In genomic region chr10:69766161-69766910, GRCh38 we compare ENCODE assay signal across 25 cellular contexts. TPM values are rescaled to one million over a fixed set of nuclear protein-coding genes. Genes with fewer than 3 reads are reported as not detected.
A peak's percentile ranks its signal among the peaks of the same experiment; 100 is the strongest.
DNase-seq lines count a peak whose midpoint lies in the region; ATAC-seq, FAIRE-seq and TF ChIP-seq lines count a peak whose summit lies in the region.
"Had no signal": no experiment of that assay in that cellular context is flagged by ENCODE, and none has a peak within 500 bp of the region (broad histone marks: within the 10 kb centered on the region; RNA-seq: fewer than 3 reads in every experiment).

No MANE protein-coding gene starts in this region.

- DNase-seq in AG20443 (ENCODE audit: low spot score) (peak; percentile 52), astrocyte (ENCODE audit: low read depth) (no peak), cardiac septum (ENCODE audit: low spot score) (peak; percentile 68), osteoblast (ENCODE audit: insufficient read length, low spot score, missing footprints) (peak; percentile 27), cerebellar cortex (ENCODE audit: low spot score) (no peak)
- no peak for DNase-seq in activated CD4-positive, alpha-beta T cell treated with anti-CD3 and anti-CD28 coated beads, Interleukin-2, amount 50 U/mL, for 4 hours
- no peak for DNase-seq in activated T-helper 1 cell treated with anti-CD3 and anti-CD28 coated beads, Interleukin-12 subunit alpha, Interleukin-12 subunit beta, Interleukin-2, Interleukin-4 antibody, amounts not matched to agents 30 ng/mL and 10 ng/mL and 1 ng/mL, durations not matched to agents 14 hours and 24 hours and 36 hours (ENCODE audit: low spot score)
- DNase-seq: activated CD4-positive, alpha-beta T cell treated with anti-CD3 and anti-CD28 coated beads, Interleukin-2, amount 10 ng/mL, durations not matched to agents 24 days and 14 days; activated CD8-positive, alpha-beta memory T cell treated with anti-CD3 and anti-CD28 coated beads, Interleukin-2, amount 50 U/mL, for 4 hours; activated gamma-delta T cell; amniotic stem cell; CD4-positive, alpha-beta memory T cell; central memory CD4-positive, alpha-beta T cell; DMS79 treated with DMSO at 0.1 percent for 48 hours; effector CD8-positive, alpha-beta T cell; HFFc6; hippocampal formation; islet precursor cell; NCI-H1694 treated with DMSO at 0.1 percent for 48 hours; nephron progenitor cell; psoas muscle; stimulated activated CD8-positive, alpha-beta memory T cell treated with anti-CD3 and anti-CD28 coated beads, Interleukin-4, amount 100 ng/mL, for 48 hours had no signal

- no peaks in the 10 kb centered on the region for H3K36me3 ChIP-seq in astrocyte (ENCODE audit: insufficient read depth, low read length)
- H3K36me3 ChIP-seq in osteoblast (ENCODE audit: insufficient read depth, low read length): no peaks in the 10 kb centered on the region
- H3K36me3 ChIP-seq: vagina had no signal

- ATAC-seq in GM19395 (IDR thresholded peaks at IDR 0.05; ENCODE audit: unreplicated experiment): no peak

- H3K27me3 Mint-ChIP-seq in astrocyte (ENCODE audit: low read depth, unreplicated experiment): peaks cover 21% of the 10 kb centered on the region
- H3K27me3 Mint-ChIP-seq in activated T-helper 1 cell treated with anti-CD3 and anti-CD28 coated beads, Interleukin-12 subunit alpha, Interleukin-12 subunit beta, Interleukin-2, Interleukin-4 antibody, amounts not matched to agents 30 ng/mL and 10 ng/mL and 1 ng/mL, durations not matched to agents 14 hours and 24 hours and 36 hours (ENCODE audit: insufficient read depth): no peaks in the 10 kb centered on the region
- H3K27me3 Mint-ChIP-seq: activated CD4-positive, alpha-beta T cell treated with anti-CD3 and anti-CD28 coated beads, Interleukin-2, amount 10 ng/mL, durations not matched to agents 24 days and 14 days had no signal

- H3K4me2 ChIP-seq in astrocyte (ENCODE audit: low read length): no peak overlapping the region
- H3K4me2 ChIP-seq in osteoblast (ENCODE audit: insufficient read depth, low read length): no peak overlapping the region

- H3K4me1 Mint-ChIP-seq in astrocyte (ENCODE audit: low read depth, unreplicated experiment): peaks cover 17% of the 10 kb centered on the region
- no peaks in the 10 kb centered on the region for H3K4me1 Mint-ChIP-seq in activated T-helper 1 cell treated with anti-CD3 and anti-CD28 coated beads, Interleukin-12 subunit alpha, Interleukin-12 subunit beta, Interleukin-2, Interleukin-4 antibody, amounts not matched to agents 30 ng/mL and 10 ng/mL and 1 ng/mL, durations not matched to agents 14 hours and 24 hours and 36 hours (ENCODE audit: low read depth)
- H3K4me1 Mint-ChIP-seq: activated CD4-positive, alpha-beta T cell treated with anti-CD3 and anti-CD28 coated beads, Interleukin-2, amount 10 ng/mL, durations not matched to agents 24 days and 14 days; CD4-positive, alpha-beta memory T cell had no signal

- H3K27ac Mint-ChIP-seq in astrocyte (ENCODE audit: unreplicated experiment): peak overlapping the region; percentile 47
- no peak overlapping the region for H3K27ac Mint-ChIP-seq in activated T-helper 1 cell treated with anti-CD3 and anti-CD28 coated beads, Interleukin-12 subunit alpha, Interleukin-12 subunit beta, Interleukin-2, Interleukin-4 antibody, amounts not matched to agents 30 ng/mL and 10 ng/mL and 1 ng/mL, durations not matched to agents 14 hours and 24 hours and 36 hours
- H3K27ac Mint-ChIP-seq: activated CD4-positive, alpha-beta T cell treated with anti-CD3 and anti-CD28 coated beads, Interleukin-2, amount 10 ng/mL, durations not matched to agents 24 days and 14 days; CD4-positive, alpha-beta memory T cell; HFFc6; nephron progenitor cell had no signal

- H3K9ac ChIP-seq in astrocyte (ENCODE audit: low read length): no peak overlapping the region

- H3K4me3 ChIP-seq in astrocyte (ENCODE audit: insufficient read depth, low read depth, low read length) (no peak overlapping the region), osteoblast (ENCODE audit: insufficient read depth, low read length) (no peak overlapping the region)
- H3K4me3 ChIP-seq: psoas muscle, vagina had no signal

- H2AFZ ChIP-seq in astrocyte (ENCODE audit: low read depth, low read length) (no peak overlapping the region), osteoblast (ENCODE audit: low read length) (no peak overlapping the region)

- H3K4me1 ChIP-seq in astrocyte (ENCODE audit: insufficient read depth, low read length) (peaks cover 22% of the 10 kb centered on the region), osteoblast (ENCODE audit: insufficient read depth, low read length) (peaks cover 11% of the 10 kb centered on the region)
- H3K4me1 ChIP-seq: psoas muscle, vagina had no signal

- peaks cover 2% of the 10 kb centered on the region for H3K9me3 Mint-ChIP-seq in astrocyte (ENCODE audit: unreplicated experiment)
- H3K9me3 Mint-ChIP-seq in activated T-helper 1 cell treated with anti-CD3 and anti-CD28 coated beads, Interleukin-12 subunit alpha, Interleukin-12 subunit beta, Interleukin-2, Interleukin-4 antibody, amounts not matched to agents 30 ng/mL and 10 ng/mL and 1 ng/mL, durations not matched to agents 14 hours and 24 hours and 36 hours: no peaks in the 10 kb centered on the region
- H3K9me3 Mint-ChIP-seq: activated CD4-positive, alpha-beta T cell treated with anti-CD3 and anti-CD28 coated beads, Interleukin-2, amount 10 ng/mL, durations not matched to agents 24 days and 14 days; HFFc6; nephron progenitor cell had no signal

- H3K36me3 Mint-ChIP-seq in astrocyte (ENCODE audit: low read depth, unreplicated experiment): no peaks in the 10 kb centered on the region
- H3K36me3 Mint-ChIP-seq in activated T-helper 1 cell treated with anti-CD3 and anti-CD28 coated beads, Interleukin-12 subunit alpha, Interleukin-12 subunit beta, Interleukin-2, Interleukin-4 antibody, amounts not matched to agents 30 ng/mL and 10 ng/mL and 1 ng/mL, durations not matched to agents 14 hours and 24 hours and 36 hours (ENCODE audit: low read depth): no peaks in the 10 kb centered on the region
- H3K36me3 Mint-ChIP-seq: CD4-positive, alpha-beta memory T cell had no signal

- H4K20me1 ChIP-seq in astrocyte (ENCODE audit: insufficient read depth, low read length) (no peaks in the 10 kb centered on the region), osteoblast (ENCODE audit: insufficient read depth, low read length) (no peaks in the 10 kb centered on the region)

- H3K27me3 ChIP-seq in astrocyte (ENCODE audit: insufficient read depth, low read length) (no peaks in the 10 kb centered on the region), osteoblast (ENCODE audit: insufficient read depth, low read length) (peaks cover 12% of the 10 kb centered on the region)
- H3K27me3 ChIP-seq: vagina had no signal

- H3K79me2 ChIP-seq in astrocyte (ENCODE audit: insufficient read depth, low read length) (no peaks in the 10 kb centered on the region), osteoblast (ENCODE audit: insufficient read depth, low read length) (no peaks in the 10 kb centered on the region)

- H3K9me3 ChIP-seq in astrocyte (ENCODE audit: insufficient read depth, low read depth, low read length) (no peaks in the 10 kb centered on the region), osteoblast (ENCODE audit: low read depth, low read length) (no peaks in the 10 kb centered on the region)
- H3K9me3 ChIP-seq: psoas muscle, vagina had no signal

- intact Hi-C loops in cardiac septum (cut with DNase I): no loop called here
- intact Hi-C loops in activated T-helper 1 cell treated with anti-CD3 and anti-CD28 coated beads, Interleukin-12 subunit alpha, Interleukin-12 subunit beta, Interleukin-2, Interleukin-4 antibody, amounts not matched to agents 30 ng/mL and 10 ng/mL and 1 ng/mL, durations not matched to agents 14 hours and 24 hours and 36 hours (cut with micrococcal nuclease): no loop called here

- no peak for TF ChIP-seq CTCF in astrocyte (IDR thresholded peaks at IDR 0.05; ENCODE audit: insufficient read depth, low read depth, low read length)
- no peak for TF ChIP-seq CTCF in osteoblast (IDR thresholded peaks at IDR 0.05; ENCODE audit: extremely low read depth, low read depth, low read length)

- H3K27ac ChIP-seq in astrocyte (ENCODE audit: low read depth, low read length) (no peak overlapping the region), osteoblast (ENCODE audit: low read depth, low read length) (no peak overlapping the region)
- H3K27ac ChIP-seq: psoas muscle, vagina had no signal

- H3K4me3 Mint-ChIP-seq in astrocyte (ENCODE audit: unreplicated experiment): no peak overlapping the region
- no peak overlapping the region for H3K4me3 Mint-ChIP-seq in activated T-helper 1 cell treated with anti-CD3 and anti-CD28 coated beads, Interleukin-12 subunit alpha, Interleukin-12 subunit beta, Interleukin-2, Interleukin-4 antibody, amounts not matched to agents 30 ng/mL and 10 ng/mL and 1 ng/mL, durations not matched to agents 14 hours and 24 hours and 36 hours
- H3K4me3 Mint-ChIP-seq: activated CD4-positive, alpha-beta T cell treated with anti-CD3 and anti-CD28 coated beads, Interleukin-2, amount 10 ng/mL, durations not matched to agents 24 days and 14 days; CD4-positive, alpha-beta memory T cell; HFFc6; nephron progenitor cell had no signal

- no peak for FAIRE-seq in astrocyte (lab: Jason Lieb, UNC)

RNA-seq across cellular contexts. Expression of gene COL13A1, which starts 35.4 kb away (rescaled TPM):
- total RNA-seq in astrocyte (0.65 and 0.86 TPM in 2 replicates), cardiac septum (9.5 TPM), osteoblast (1.1 and 1.8 TPM in 2 replicates)
- total RNA-seq in activated T-helper 1 cell treated with anti-CD3 and anti-CD28 coated beads, Interleukin-12 subunit alpha, Interleukin-12 subunit beta, Interleukin-2, Interleukin-4 antibody, amounts not matched to agents 30 ng/mL and 10 ng/mL and 1 ng/mL, durations not matched to agents 14 hours and 24 hours and 36 hours: not detected in 2 replicates
- total RNA-seq: activated CD4-positive, alpha-beta T cell treated with anti-CD3 and anti-CD28 coated beads, Interleukin-2, amount 10 ng/mL, durations not matched to agents 24 days and 14 days; CD4-positive, alpha-beta memory T cell; mesenteric fat pad; vagina had no signal

Comparison
In these comparisons a context has a peak if more than half of its experiments do, and no peak if none do; other contexts are left out.
1. DNase-seq: peak in AG20443 (single experiment), cardiac septum (single experiment) and osteoblast (single experiment); none in astrocyte (single experiment), cerebellar cortex (single experiment), activated CD4-positive, alpha-beta T cell treated with anti-CD3 and anti-CD28 coated beads, Interleukin-2, amount 50 U/mL, for 4 hours (0 of 2) and activated T-helper 1 cell treated with anti-CD3 and anti-CD28 coated beads, Interleukin-12 subunit alpha, Interleukin-12 subunit beta, Interleukin-2, Interleukin-4 antibody, amounts not matched to agents 30 ng/mL and 10 ng/mL and 1 ng/mL, durations not matched to agents 14 hours and 24 hours and 36 hours (single experiment).